In genomic region chr10:125538947-125539649, GRCh38 we compare ENCODE assay signal across 13 cellular contexts.
DNase-seq lines count a peak whose midpoint lies in the region; ATAC-seq and TF ChIP-seq lines count a peak whose summit lies in the region.
"Had no signal": no experiment of that assay in that cellular context is flagged by ENCODE, and none has a peak within 500 bp of the region (broad histone marks: within the 10 kb centered on the region; RNA-seq: fewer than 3 reads in every experiment).

No MANE protein-coding gene starts in this region.

- CTCF ChIA-PET in HCT116 (lab: Charles Lee), result interaction anchor here (2.5 kb wide), 1 partner anchor 17 kb away, joined by 11 read pairs; no protein-coding TSS in a partner anchor
- CTCF ChIA-PET in T-cell (lab: Charles Lee), result no interaction called here

- H3K27ac ChIP-seq in HCT116 (ENCODE audit: low read depth, low read length), result no peak overlapping the region
- H3K27ac ChIP-seq: suprapubic skin had no signal

- H3K4me1 Mint-ChIP-seq in T-cell, result no peaks in the 10 kb centered on the region

- no peak for TF ChIP-seq CTCF in HCT116 (IDR thresholded peaks at IDR 0.05 in 2 of 3, conservative IDR thresholded peaks at IDR 0.05 in 1 of 3; ENCODE audit: borderline replicate concordance in 1 of 3, insufficient read depth in 1 of 3, low read depth in 2 of 3, low read length in 2 of 3)

- no peak overlapping the region for H3K27ac Mint-ChIP-seq in T-cell

- ATAC-seq in HCT116 (peak; percentile 57), T-cell (replicated peaks in 1 of 4) (no peak), GM19452 (IDR thresholded peaks at IDR 0.05; ENCODE audit: unreplicated experiment) (no peak)
- ATAC-seq: Panc1 had no signal

- no peaks in the 10 kb centered on the region for H4K20me1 ChIP-seq in HCT116 (ENCODE audit: insufficient read depth)

- H3K9ac ChIP-seq in HCT116 (ENCODE audit: low read length), result no peak overlapping the region

- no peak overlapping the region for H3K4me3 ChIP-seq in HCT116 (replicated peaks in 1 of 2; ENCODE audit: low read depth in 1 of 2, low read length in 2 of 2)
- H3K4me3 ChIP-seq: suprapubic skin had no signal

- no TSS peak for BruUV-seq in HCT116 (replicated peaks; lab: Mats Ljungman, UMichigan)

- no peak for DNase-seq in HCT116 (ENCODE audit: low read depth, low spot score)
- peak; percentile 82 for DNase-seq in NCI-H2171 (lab: John Stamatoyannopoulos, UW)
- peak; percentile 40 for DNase-seq in cerebellar cortex (ENCODE audit: low spot score)
- peak; percentile 79 for DNase-seq in renal cortical epithelial cell (ENCODE audit: low read depth)
- DNase-seq in T-cell, result no peak
- DNase-seq in activated CD4-positive, alpha-beta T cell treated with anti-CD3 and anti-CD28 coated beads, Interleukin-2, amount 50 U/mL, for 48 hours, result no peak
- DNase-seq in stimulated activated CD4-positive, alpha-beta T cell treated with anti-CD3 and anti-CD28 coated beads, Interleukin-4, amount 100 ng/mL, for 4 hours, result no peak
- DNase-seq: activated T-cell treated with anti-CD3 and anti-CD28 coated beads, Interleukin-2, amount 50 U/mL, for 48 hours; islet precursor cell; KG1 had no signal

- no peaks in the 10 kb centered on the region for H3K9me3 Mint-ChIP-seq in T-cell

- no peak for TF ChIP-seq POLR2A in HCT116 (IDR thresholded peaks at IDR 0.05; ENCODE audit: borderline replicate concordance, extremely low read depth, insufficient read depth, insufficient read length)

- TF ChIP-seq RAD21 in HCT116 (IDR thresholded peaks at IDR 0.05; ENCODE audit: low read depth), result no peak

- H3K36me3 ChIP-seq in HCT116 (ENCODE audit: control insufficient read depth in 1 of 2, insufficient read depth in 2 of 2, low read length in 2 of 2), result no peaks in the 10 kb centered on the region
- H3K36me3 ChIP-seq: suprapubic skin had no signal

- H3K27me3 ChIP-seq in HCT116 (ENCODE audit: insufficient read depth, low read length), result peaks cover 78% of the 10 kb centered on the region

- H3K4me2 ChIP-seq in HCT116 (ENCODE audit: low read length), result 0 out of 2 replicates have a peak overlapping the region, but pooled peaks have one; percentile 4

- H3K27me3 Mint-ChIP-seq in T-cell, result peaks cover 8% of the 10 kb centered on the region in 2 donors

- no peaks in the 10 kb centered on the region for H3K9me2 ChIP-seq in HCT116 (ENCODE audit: insufficient read depth)

- H3K79me2 ChIP-seq in HCT116 (ENCODE audit: insufficient read depth, low read length), result no peaks in the 10 kb centered on the region

- RAD21 ChIA-PET in HCT116 (lab: Charles Lee; ENCODE audit: low non-redundant PET in 1 of 2, low total read pairs in 2 of 2, uncharacterized antibody in 2 of 2, unreplicated experiment in 2 of 2), result no interaction called here

- H3K36me3 Mint-ChIP-seq in T-cell, result no peaks in the 10 kb centered on the region

- H2AFZ ChIP-seq in HCT116 (ENCODE audit: low read depth, low read length, poor library complexity, severe bottlenecking), result no peak overlapping the region

- no peak overlapping the region for H3K4me3 Mint-ChIP-seq in T-cell

- POLR2A ChIA-PET in HCT116 (lab: Charles Lee) (no interaction called here), T-cell (lab: Charles Lee) (no interaction called here)

- no peaks in the 10 kb centered on the region; a peak in 1 of 4 replicates for H3K4me1 ChIP-seq in HCT116 (ENCODE audit: control insufficient read depth in 1 of 2, insufficient read depth in 2 of 2, low read length in 2 of 2)

- no peaks in the 10 kb centered on the region for H3K9me3 ChIP-seq in HCT116 (ENCODE audit: control insufficient read depth in 1 of 2, insufficient read depth in 1 of 2, low read depth in 1 of 2, low read length in 2 of 2)
- H3K9me3 ChIP-seq: suprapubic skin had no signal

- intact Hi-C loops in HCT116 (cut with micrococcal nuclease), result no loop called here

TF ChIP-seq in HCT116, 20 proteins besides CTCF, POLR2A, EP300 and RAD21:
- TF ChIP-seq SRF (IDR thresholded peaks at IDR 0.05; ENCODE audit: low read depth) (no peak), FOSL1 (IDR thresholded peaks at IDR 0.05; ENCODE audit: low read depth) (no peak)

Comparison
In these comparisons a context has a peak if more than half of its experiments do, and no peak if none do; other contexts are left out.
1. DNase-seq: peak in NCI-H2171 (single experiment), cerebellar cortex (single experiment) and renal cortical epithelial cell (single experiment); none in HCT116 (single experiment), T-cell (0 of 34), activated CD4-positive, alpha-beta T cell treated with anti-CD3 and anti-CD28 coated beads, Interleukin-2, amount 50 U/mL, for 48 hours (0 of 2) and stimulated activated CD4-positive, alpha-beta T cell treated with anti-CD3 and anti-CD28 coated beads, Interleukin-4, amount 100 ng/mL, for 4 hours (0 of 2).